1 cellular context compared by ENCODE assay signal in the genomic region with DNA sequence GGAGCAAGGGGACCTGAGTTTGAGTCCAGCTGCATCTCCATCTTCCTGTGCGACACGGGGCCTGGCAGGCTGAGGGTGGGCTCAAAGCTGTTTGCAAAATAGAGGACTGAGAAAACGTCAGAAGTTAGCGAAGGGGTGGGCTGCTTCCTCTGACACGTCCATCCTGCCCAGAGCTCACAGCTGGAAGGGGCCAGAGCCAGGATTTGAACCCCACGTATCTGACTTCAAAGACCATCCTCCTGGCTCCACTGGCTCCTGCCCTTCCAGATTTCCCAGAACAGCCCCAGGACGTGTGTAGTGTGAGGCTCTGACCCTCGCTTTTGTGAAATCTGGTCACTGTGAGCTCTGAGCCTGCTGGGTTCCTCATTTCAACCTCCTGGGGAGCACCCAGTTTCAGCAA.
TF ChIP-seq lines count a peak whose summit lies in the region.

No MANE protein-coding gene starts in this region.

TF ChIP-seq in A549, 52 proteins besides CTCF, POLR2A, EP300 and RAD21 (continued from another document):
- TF ChIP-seq REST (IDR thresholded peaks at IDR 0.05): no peak
- no peak for TF ChIP-seq NPAS2 (CRISPR knock-in tag; IDR thresholded peaks at IDR 0.05; ENCODE audit: borderline replicate concordance)
- no peak for TF ChIP-seq MAX (IDR thresholded peaks at IDR 0.05)
- TF ChIP-seq CEBPB (IDR thresholded peaks at IDR 0.05): no peak
- no peak for TF ChIP-seq CHD2 (IDR thresholded peaks at IDR 0.05; ENCODE audit: low read length, partially characterized antibody)
- no peak for TF ChIP-seq RARB (CRISPR knock-in tag; IDR thresholded peaks at IDR 0.05)
- no peak for TF ChIP-seq HES2 (IDR thresholded peaks at IDR 0.05)
- TF ChIP-seq POLR2AphosphoS2 (conservative IDR thresholded peaks at IDR 0.05; ENCODE audit: low read length): no peak
- no peak for TF ChIP-seq RFX5 (IDR thresholded peaks at IDR 0.05)
- TF ChIP-seq ZNF302 (CRISPR knock-in tag; IDR thresholded peaks at IDR 0.05): no peak
- no peak for TF ChIP-seq HMGXB4 (CRISPR knock-in tag; IDR thresholded peaks at IDR 0.05; ENCODE audit: borderline replicate concordance)
- no peak for TF ChIP-seq SREBF2 (IDR thresholded peaks at IDR 0.05)
- TF ChIP-seq EHMT2 (IDR thresholded peaks at IDR 0.05; ENCODE audit: low read depth): no peak
- no peak for TF ChIP-seq HEYL (CRISPR knock-in tag; IDR thresholded peaks at IDR 0.05)
- TF ChIP-seq PHF8 (IDR thresholded peaks at IDR 0.05; ENCODE audit: borderline replicate concordance, low read depth): no peak
- TF ChIP-seq FOSL2 (IDR thresholded peaks at IDR 0.05): no peak
- TF ChIP-seq FOSL2 (CRISPR knock-in tag; IDR thresholded peaks at IDR 0.05): no peak
- TF ChIP-seq ZFP36 (IDR thresholded peaks at IDR 0.05; ENCODE audit: borderline replicate concordance, partially characterized antibody): no peak
- TF ChIP-seq, protein P1, sequence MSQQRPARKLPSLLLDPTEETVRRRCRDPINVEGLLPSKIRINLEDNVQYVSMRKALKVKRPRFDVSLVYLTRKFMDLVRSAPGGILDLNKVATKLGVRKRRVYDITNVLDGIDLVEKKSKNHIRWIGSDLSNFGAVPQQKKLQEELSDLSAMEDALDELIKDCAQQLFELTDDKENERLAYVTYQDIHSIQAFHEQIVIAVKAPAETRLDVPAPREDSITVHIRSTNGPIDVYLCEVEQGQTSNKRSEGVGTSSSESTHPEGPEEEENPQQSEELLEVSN (IDR thresholded peaks at IDR 0.05; ENCODE audit: borderline replicate concordance, low read depth): no peak
